ENCODE assay signal across 29 cellular contexts in genomic region chr6:23073851-23074250, GRCh38.
"Had no signal": no experiment of that assay in that cellular context is flagged by ENCODE, and none has a peak within 500 bp of the region (broad histone marks: within the 10 kb centered on the region; RNA-seq: fewer than 3 reads in every experiment).

No MANE protein-coding gene starts in this region.

- H3K4me3 Mint-ChIP-seq: activated naive CD4-positive, alpha-beta T cell treated with anti-CD3 and anti-CD28 coated beads, Interleukin-2, amount 10 ng/mL, durations not matched to agents 7 days and 5 days; activated naive CD8-positive, alpha-beta T cell treated with anti-CD3 and anti-CD28 coated beads, Interleukin-2, amount 10 ng/mL, durations not matched to agents 7 days and 5 days; activated T-cell treated with anti-CD3 and anti-CD28 coated beads, Interleukin-2, amount 50 U/mL, for 24 hours; immature natural killer cell; naive thymus-derived CD8-positive, alpha-beta T cell; stimulated activated naive B cell treated with anti-CD40 and anti-IgM and Interleukin-4, amounts not matched to agents 10 μg/mL and 1 μg/mL and 100 μg/mL, for 72 hours had no signal

- H3K27ac Mint-ChIP-seq: activated naive CD4-positive, alpha-beta T cell treated with anti-CD3 and anti-CD28 coated beads, Interleukin-2, amount 10 ng/mL, durations not matched to agents 7 days and 5 days; activated naive CD8-positive, alpha-beta T cell treated with anti-CD3 and anti-CD28 coated beads, Interleukin-2, amount 10 ng/mL, durations not matched to agents 7 days and 5 days; activated T-cell treated with anti-CD3 and anti-CD28 coated beads, Interleukin-2, amount 50 U/mL, for 24 hours; immature natural killer cell; naive thymus-derived CD8-positive, alpha-beta T cell; stimulated activated naive B cell treated with anti-CD40 and anti-IgM and Interleukin-4, amounts not matched to agents 10 μg/mL and 1 μg/mL and 100 μg/mL, for 72 hours had no signal

- H3K27me3 Mint-ChIP-seq: activated naive CD4-positive, alpha-beta T cell treated with anti-CD3 and anti-CD28 coated beads, Interleukin-2, amount 10 ng/mL, durations not matched to agents 7 days and 5 days; activated naive CD8-positive, alpha-beta T cell treated with anti-CD3 and anti-CD28 coated beads, Interleukin-2, amount 10 ng/mL, durations not matched to agents 7 days and 5 days; activated T-cell treated with anti-CD3 and anti-CD28 coated beads, Interleukin-2, amount 50 U/mL, for 24 hours; stimulated activated naive B cell treated with anti-CD40 and anti-IgM and Interleukin-4, amounts not matched to agents 10 μg/mL and 1 μg/mL and 100 μg/mL, for 72 hours had no signal

- H3K27me3 ChIP-seq: heart left ventricle, left lung, right lobe of liver, stomach, tibial artery, upper lobe of right lung had no signal

- H3K36me3 ChIP-seq: heart left ventricle, left lung, lower lobe of right lung, right lobe of liver, stomach, tibial artery, upper lobe of right lung, WERI-Rb-1 had no signal

- H3K4me1 ChIP-seq: heart left ventricle, left lung, lower lobe of right lung, right lobe of liver, stomach, tibial artery, upper lobe of right lung had no signal

- FAIRE-seq: astrocyte had no signal

- DNase-seq: activated CD4-positive, alpha-beta T cell treated with anti-CD3 and anti-CD28 coated beads for 48 hours; activated CD4-positive, alpha-beta T cell treated with anti-CD3 and anti-CD28 coated beads, Interleukin-2, amount 50 U/mL, for 48 hours; activated CD8-positive, alpha-beta memory T cell treated with anti-CD3 and anti-CD28 coated beads, Interleukin-2, amount 50 U/mL, for 48 hours; activated gamma-delta T cell; activated naive CD4-positive, alpha-beta T cell treated with anti-CD3 and anti-CD28 coated beads, Interleukin-2, amount 10 ng/mL, durations not matched to agents 7 days and 5 days; activated naive CD8-positive, alpha-beta T cell treated with anti-CD3 and anti-CD28 coated beads, Interleukin-2, amount 10 ng/mL, durations not matched to agents 7 days and 5 days; activated T-cell treated with anti-CD3 and anti-CD28 coated beads, Interleukin-2, amount 50 U/mL, for 24 hours; amniotic stem cell; dorsolateral prefrontal cortex; effector memory CD4-positive, alpha-beta T cell; heart left ventricle; hypothalamus; immature natural killer cell; left lung; lower lobe of right lung; mesenchymal stem cell; naive thymus-derived CD8-positive, alpha-beta T cell; right lobe of liver; stimulated activated CD4-positive, alpha-beta T cell treated with anti-CD3 and anti-CD28 coated beads, Interleukin-15, amount 100 ng/mL, for 24 hours; stimulated activated CD4-positive, alpha-beta T cell treated with anti-CD3 and anti-CD28 coated beads, Interleukin-2, amount 100 ng/mL, for 24 hours; stimulated activated naive B cell treated with anti-CD40 and anti-IgM and Interleukin-4, amounts not matched to agents 10 μg/mL and 1 μg/mL and 100 μg/mL, for 72 hours; stomach; tibial artery; upper lobe of right lung; WERI-Rb-1 had no signal

- H3K4me3 ChIP-seq: coronary artery, dorsolateral prefrontal cortex, heart left ventricle, left lung, lower lobe of right lung, right lobe of liver, smooth muscle cell, stomach, tibial artery, upper lobe of right lung had no signal

- H3K4me1 Mint-ChIP-seq: activated naive CD4-positive, alpha-beta T cell treated with anti-CD3 and anti-CD28 coated beads, Interleukin-2, amount 10 ng/mL, durations not matched to agents 7 days and 5 days; activated naive CD8-positive, alpha-beta T cell treated with anti-CD3 and anti-CD28 coated beads, Interleukin-2, amount 10 ng/mL, durations not matched to agents 7 days and 5 days; immature natural killer cell; naive thymus-derived CD8-positive, alpha-beta T cell; stimulated activated naive B cell treated with anti-CD40 and anti-IgM and Interleukin-4, amounts not matched to agents 10 μg/mL and 1 μg/mL and 100 μg/mL, for 72 hours had no signal

- H3K36me3 Mint-ChIP-seq: activated naive CD4-positive, alpha-beta T cell treated with anti-CD3 and anti-CD28 coated beads, Interleukin-2, amount 10 ng/mL, durations not matched to agents 7 days and 5 days; activated naive CD8-positive, alpha-beta T cell treated with anti-CD3 and anti-CD28 coated beads, Interleukin-2, amount 10 ng/mL, durations not matched to agents 7 days and 5 days; immature natural killer cell; stimulated activated naive B cell treated with anti-CD40 and anti-IgM and Interleukin-4, amounts not matched to agents 10 μg/mL and 1 μg/mL and 100 μg/mL, for 72 hours had no signal

- ATAC-seq: activated CD4-positive, CD25-positive, alpha-beta regulatory T cell treated with anti-CD3 and anti-CD28 coated beads, Interleukin-2, amount 50 U/mL, for 24 hours; heart left ventricle; left lung; lower lobe of right lung; naive thymus-derived CD8-positive, alpha-beta T cell; right lobe of liver; stimulated activated naive B cell treated with anti-CD40 and anti-IgM and Interleukin-4, amounts not matched to agents 10 μg/mL and 1 μg/mL and 100 μg/mL, for 72 hours; upper lobe of right lung had no signal

- H3K27ac ChIP-seq: coronary artery, dorsolateral prefrontal cortex, heart left ventricle, left lung, lower lobe of right lung, right lobe of liver, stomach, tibial artery, upper lobe of right lung, WERI-Rb-1 had no signal
